Comparison of ENCODE assay signal across 14 cellular contexts in genomic region chr6:129493396-129493902, GRCh38.
DNase-seq lines count a peak whose midpoint lies in the region; ATAC-seq and TF ChIP-seq lines count a peak whose summit lies in the region.
"Had no signal": no experiment of that assay in that cellular context is flagged by ENCODE, and none has a peak within 500 bp of the region (broad histone marks: within the 10 kb centered on the region; RNA-seq: fewer than 3 reads in every experiment).

No MANE protein-coding gene starts in this region.

- no peak overlapping the region for H3K4me3 ChIP-seq in coronary artery
- no peak overlapping the region for H3K4me3 ChIP-seq in osteoblast (ENCODE audit: insufficient read depth, low read length)
- H3K4me3 ChIP-seq in lower lobe of right lung, result no peak overlapping the region
- H3K4me3 ChIP-seq: tibial artery had no signal

- no peak for ATAC-seq in activated CD4-positive, alpha-beta T cell treated with anti-CD3 and anti-CD28 coated beads for 36 hours
- ATAC-seq in HG02678 (IDR thresholded peaks at IDR 0.05; ENCODE audit: unreplicated experiment), result no peak
- no peak for ATAC-seq in lower lobe of right lung
- ATAC-seq: sciatic nerve had no signal

- H3K9me3 Mint-ChIP-seq in activated CD4-positive, alpha-beta T cell treated with anti-CD3 and anti-CD28 coated beads for 36 hours (ENCODE audit: low read depth), result peaks cover 1% of the 10 kb centered on the region

- DNase-seq in activated CD4-positive, alpha-beta T cell treated with anti-CD3 and anti-CD28 coated beads for 36 hours, result no peak
- DNase-seq in activated CD4-positive, alpha-beta T cell treated with anti-CD3 and anti-CD28 coated beads, Interleukin-2, amount 50 U/mL, for 1 hour, result no peak
- DNase-seq in M059J (ENCODE audit: low read depth) (peak; percentile 70), coronary artery (ENCODE audit: low spot score) (no peak), osteoblast (ENCODE audit: insufficient read length, low spot score, missing footprints) (no peak), lower lobe of right lung (no peak)
- DNase-seq in stimulated activated CD4-positive, alpha-beta T cell treated with anti-CD3 and anti-CD28 coated beads, Interleukin-12 subunit alpha, Interleukin-12 subunit beta, amount 100 ng/mL, for 4 hours, result no peak
- DNase-seq: anterior cingulate cortex, DMS 273 treated with DMSO at 0.1 percent for 48 hours, NCI-H2107, T-helper 9 cell, tibial artery had no signal

- H3K4me2 ChIP-seq in osteoblast (ENCODE audit: insufficient read depth, low read length), result peak overlapping the region; percentile 32

- CTCF ChIA-PET in activated CD4-positive, alpha-beta T cell treated with anti-CD3 and anti-CD28 coated beads for 36 hours (lab: Charles Lee), result interaction anchor here (0.7 to 2.1 kb wide), 4 partner anchors 24 to 255 kb away, joined by 3 to 9 read pairs (median 3); no protein-coding TSS in a partner anchor

- H3K79me2 ChIP-seq in osteoblast (ENCODE audit: insufficient read depth, low read length), result no peaks in the 10 kb centered on the region

- no peaks in the 10 kb centered on the region for H3K27me3 ChIP-seq in osteoblast (ENCODE audit: insufficient read depth, low read length)
- H3K27me3 ChIP-seq in lower lobe of right lung (ENCODE audit: low read depth), result no peaks in the 10 kb centered on the region
- H3K27me3 ChIP-seq: tibial artery had no signal

- peak overlapping the region; percentile 31 to 46 for H3K27ac ChIP-seq in coronary artery
- H3K27ac ChIP-seq in osteoblast (ENCODE audit: low read depth, low read length), result peak overlapping the region; percentile 63
- no peak overlapping the region for H3K27ac ChIP-seq in lower lobe of right lung
- H3K27ac ChIP-seq: tibial artery had no signal

- peak overlapping the region; percentile 85 for H3K27ac Mint-ChIP-seq in activated CD4-positive, alpha-beta T cell treated with anti-CD3 and anti-CD28 coated beads for 36 hours

- intact Hi-C loops in activated CD4-positive, alpha-beta T cell treated with anti-CD3 and anti-CD28 coated beads for 36 hours (cut with DNase I, micrococcal nuclease), result loop anchor here (5.0 kb wide), 3 partner anchors 241 to 836 kb away; no protein-coding TSS in a partner anchor
- intact Hi-C loops in lower lobe of right lung (cut with DNase I), result no loop called here

- no peaks in the 10 kb centered on the region for H3K36me3 ChIP-seq in osteoblast (ENCODE audit: insufficient read depth, low read length)
- peaks cover 8% of the 10 kb centered on the region for H3K36me3 ChIP-seq in lower lobe of right lung

- H3K4me1 ChIP-seq in osteoblast (ENCODE audit: insufficient read depth, low read length), result peaks cover 54% of the 10 kb centered on the region
- peaks cover 23% of the 10 kb centered on the region for H3K4me1 ChIP-seq in lower lobe of right lung

- POLR2A ChIA-PET in activated CD4-positive, alpha-beta T cell treated with anti-CD3 and anti-CD28 coated beads for 36 hours (lab: Charles Lee), result no interaction called here

- peaks cover 81% of the 10 kb centered on the region for H3K4me1 Mint-ChIP-seq in activated CD4-positive, alpha-beta T cell treated with anti-CD3 and anti-CD28 coated beads for 36 hours

- no peaks in the 10 kb centered on the region for H3K27me3 Mint-ChIP-seq in activated CD4-positive, alpha-beta T cell treated with anti-CD3 and anti-CD28 coated beads for 36 hours

- H4K20me1 ChIP-seq in osteoblast (ENCODE audit: insufficient read depth, low read length), result no peaks in the 10 kb centered on the region

- TF ChIP-seq CTCF in coronary artery (IDR thresholded peaks at IDR 0.05) (no peak), osteoblast (IDR thresholded peaks at IDR 0.05; ENCODE audit: extremely low read depth, low read depth, low read length) (no peak), lower lobe of right lung (IDR thresholded peaks at IDR 0.05) (no peak)

- no peak overlapping the region for H2AFZ ChIP-seq in osteoblast (ENCODE audit: low read length)

- peaks cover 8% of the 10 kb centered on the region for H3K36me3 Mint-ChIP-seq in activated CD4-positive, alpha-beta T cell treated with anti-CD3 and anti-CD28 coated beads for 36 hours (ENCODE audit: low read depth)

- H3K9me3 ChIP-seq in osteoblast (ENCODE audit: low read depth, low read length) (no peaks in the 10 kb centered on the region), lower lobe of right lung (no peaks in the 10 kb centered on the region)
- H3K9me3 ChIP-seq: tibial artery had no signal

- no peak overlapping the region for H3K4me3 Mint-ChIP-seq in activated CD4-positive, alpha-beta T cell treated with anti-CD3 and anti-CD28 coated beads for 36 hours
